ENCODE assay signal across 10 cellular contexts in the genomic region with DNA sequence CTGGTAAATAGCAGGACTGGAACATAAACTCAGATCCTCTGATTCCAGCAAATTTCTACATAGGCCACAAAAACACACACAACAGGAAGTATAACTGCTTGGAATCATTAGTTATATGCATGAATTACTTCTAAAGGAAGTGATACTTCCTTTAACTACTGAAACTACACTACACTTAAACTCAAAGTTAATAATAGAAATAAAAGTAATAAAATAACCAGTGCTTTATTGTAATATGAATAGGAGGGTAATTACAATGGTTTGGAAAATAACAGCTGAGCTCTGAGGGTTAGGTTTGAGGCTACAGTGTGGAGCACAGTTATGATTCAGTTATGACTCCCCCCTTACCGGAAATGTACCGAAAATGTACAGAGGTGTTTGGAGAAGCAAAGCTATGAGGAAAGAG. TPM values are rescaled to one million over a fixed set of nuclear protein-coding genes. Genes with fewer than 3 reads are reported as not detected.
DNase-seq lines count a peak whose midpoint lies in the region; ATAC-seq, FAIRE-seq and TF ChIP-seq lines count a peak whose summit lies in the region.
"Had no signal": no experiment of that assay in that cellular context is flagged by ENCODE, and none has a peak within 500 bp of the region (broad histone marks: within the 10 kb centered on the region; RNA-seq: fewer than 3 reads in every experiment).

No MANE protein-coding gene starts in this region.

- H3K27me3 Mint-ChIP-seq in Caco-2 (ENCODE audit: insufficient read depth, unreplicated experiment), result no peaks in the 10 kb centered on the region
- H3K27me3 Mint-ChIP-seq: activated naive CD8-positive, alpha-beta T cell had no signal

- POLR2A ChIA-PET in endothelial cell of umbilical vein (lab: Charles Lee), result no interaction called here
- POLR2A ChIA-PET in Caco-2 (lab: Charles Lee), result interaction anchor here (1.3 kb wide), 1 partner anchor 19 kb away, joined by 8 read pairs; the partner anchor contains the start of gene POLI

- BruUV-seq in endothelial cell of umbilical vein (replicated peaks; lab: Mats Ljungman, UMichigan) (no TSS peak), Caco-2 (replicated peaks; lab: Mats Ljungman, UMichigan) (no TSS peak)

- H3K36me3 ChIP-seq in endothelial cell of umbilical vein (ENCODE audit: control insufficient read depth in 2 of 2, extremely low read depth in 1 of 2, insufficient read depth in 2 of 2, low read length in 2 of 2) (no peaks in the 10 kb centered on the region), Caco-2 (ENCODE audit: control insufficient read depth, insufficient read depth, low read length) (no peaks in the 10 kb centered on the region)

- peaks cover 11% of the 10 kb centered on the region for H3K4me1 Mint-ChIP-seq in Caco-2 (ENCODE audit: low read depth, unreplicated experiment)

- no peak overlapping the region for H3K9ac ChIP-seq in endothelial cell of umbilical vein (replicated peaks; ENCODE audit: extremely low read depth, insufficient read depth, low read length)

- no peaks in the 10 kb centered on the region for H3K36me3 Mint-ChIP-seq in Caco-2 (ENCODE audit: insufficient read depth, unreplicated experiment)
- H3K36me3 Mint-ChIP-seq: activated naive CD8-positive, alpha-beta T cell had no signal

- H3K27me3 ChIP-seq in endothelial cell of umbilical vein (ENCODE audit: control insufficient read depth in 2 of 2, insufficient read depth in 2 of 2, low read length in 2 of 2) (no peaks in the 10 kb centered on the region), Caco-2 (replicated peaks; ENCODE audit: control insufficient read depth, insufficient read depth, low read length) (no peaks in the 10 kb centered on the region)

- H3K4me1 ChIP-seq in endothelial cell of umbilical vein (ENCODE audit: control insufficient read depth, extremely low read depth, insufficient read depth, low read length), result peaks cover 20% of the 10 kb centered on the region
- peaks cover 26% of the 10 kb centered on the region for H3K4me1 ChIP-seq in Caco-2

- in situ Hi-C loops in GM13976 (cut with MboI; ENCODE audit: low sequenced_read_pairs, unreplicated experiment), result no loop called here

- TF ChIP-seq CTCF in GM13976 (IDR thresholded peaks at IDR 0.05; ENCODE audit: borderline replicate concordance, control extremely low read depth, extremely low read depth, insufficient read depth, missing control alignments) (no peak), endothelial cell of umbilical vein (IDR thresholded peaks at IDR 0.05; ENCODE audit: extremely low read depth in 1 of 2, insufficient read depth in 1 of 2, low read depth in 1 of 2, low read length in 2 of 2) (no peak), Caco-2 (IDR thresholded peaks at IDR 0.05; ENCODE audit: insufficient read depth in 1 of 2, low read depth in 1 of 2, low read length in 1 of 2, severe bottlenecking in 1 of 2, unreplicated experiment in 1 of 2) (no peak)

- no peak overlapping the region for H3K4me3 Mint-ChIP-seq in Caco-2 (ENCODE audit: unreplicated experiment)
- H3K4me3 Mint-ChIP-seq: activated naive CD8-positive, alpha-beta T cell had no signal

- DNase-seq in GM13976 (ENCODE audit: low spot score) (peak; percentile 28), endothelial cell of umbilical vein (ENCODE audit: low read depth, low spot score) (peak; percentile 57), sciatic nerve (ENCODE audit: low spot score) (no peak), Caco-2 (no peak), OCI-M2 (lab: John Stamatoyannopoulos, UW; ENCODE audit: unreplicated experiment) (no peak)
- no peak for DNase-seq in activated effector memory CD4-positive, alpha-beta T cell treated with Interleukin-2 at 50 U/mL for 16 hours
- DNase-seq: stimulated activated CD4-positive, alpha-beta T cell treated with anti-CD3 and anti-CD28 coated beads, Interleukin-4, amount 100 ng/mL, for 4 hours had no signal

- H3K9me1 ChIP-seq in endothelial cell of umbilical vein (replicated peaks; ENCODE audit: control insufficient read depth, extremely low read depth, insufficient read depth, low read length), result no peaks in the 10 kb centered on the region

- H3K4me3 ChIP-seq in endothelial cell of umbilical vein (replicated peaks in 1 of 3; ENCODE audit: insufficient read depth in 1 of 3, low read depth in 1 of 3, low read length in 3 of 3) (no peak overlapping the region), Caco-2 (ENCODE audit: low read depth, low read length) (no peak overlapping the region)

- ATAC-seq in GM21360 (IDR thresholded peaks at IDR 0.05; ENCODE audit: unreplicated experiment), result peak; percentile 88
- peak; percentile 84 for ATAC-seq in HG03342 (IDR thresholded peaks at IDR 0.05; ENCODE audit: unreplicated experiment)
- ATAC-seq in sciatic nerve, result no peak

- peak overlapping the region; percentile 31 for H3K4me2 ChIP-seq in endothelial cell of umbilical vein (ENCODE audit: insufficient read depth, low read length)

- H3K27ac ChIP-seq in endothelial cell of umbilical vein (ENCODE audit: insufficient read depth, low read depth, low read length), result peak overlapping the region; percentile 41

- H4K20me1 ChIP-seq in endothelial cell of umbilical vein (replicated peaks; ENCODE audit: control insufficient read depth, extremely low read depth, insufficient read depth, low read length), result no peaks in the 10 kb centered on the region

- no peaks in the 10 kb centered on the region for H3K9me3 ChIP-seq in endothelial cell of umbilical vein (replicated peaks; ENCODE audit: control insufficient read depth, insufficient read depth, low read length)
- no peaks in the 10 kb centered on the region for H3K9me3 ChIP-seq in Caco-2

- H3K27ac Mint-ChIP-seq in Caco-2 (ENCODE audit: unreplicated experiment), result no peak overlapping the region
- H3K27ac Mint-ChIP-seq: activated naive CD8-positive, alpha-beta T cell had no signal

- dilution Hi-C loops in endothelial cell of umbilical vein (cut with MboI; ENCODE audit: extremely low pct_ligation_motif_present, low sequenced_read_pairs), result no loop called here

- CTCF ChIA-PET in endothelial cell of umbilical vein (lab: Charles Lee) (interaction anchor here (0.8 to 1.9 kb wide), 6 partner anchors 10 to 131 kb away, joined by 3 to 14 read pairs (median 4); no protein-coding TSS in a partner anchor), Caco-2 (lab: Charles Lee) (no interaction called here)

- no peak for TF ChIP-seq POLR2A in endothelial cell of umbilical vein (IDR thresholded peaks at IDR 0.05; ENCODE audit: low read depth, low read length)

- peak; percentile 74 for FAIRE-seq in endothelial cell of umbilical vein (lab: Jason Lieb, UNC)

- peak overlapping the region; percentile 74 for H2AFZ ChIP-seq in endothelial cell of umbilical vein (ENCODE audit: low read depth, low read length)

- intact Hi-C loops in endothelial cell of umbilical vein (cut with micrococcal nuclease), result loop anchor here (1.0 to 2.0 kb wide), 3 partner anchors 12 to 27 kb away; partner anchors contain the start of genes MBD2 and POLI
- intact Hi-C loops in sciatic nerve (cut with DNase I), result no loop called here
- intact Hi-C loops in Caco-2 (cut with micrococcal nuclease; ENCODE audit: unreplicated experiment), result no loop called here

- no peaks in the 10 kb centered on the region for H3K79me2 ChIP-seq in endothelial cell of umbilical vein (ENCODE audit: control insufficient read depth, insufficient read depth, low read length)

- no peaks in the 10 kb centered on the region for H3K9me3 Mint-ChIP-seq in Caco-2 (ENCODE audit: unreplicated experiment)

TF ChIP-seq in endothelial cell of umbilical vein, 7 proteins besides CTCF, POLR2A, EP300 and RAD21:
- peak; percentile 42 for TF ChIP-seq JUN (IDR thresholded peaks at IDR 0.05; ENCODE audit: borderline replicate concordance, insufficient read depth, insufficient read length, low read depth)
- no peak for TF ChIP-seq POLR2AphosphoS5 (IDR thresholded peaks at IDR 0.05; ENCODE audit: insufficient read depth, low read depth, low read length)
- TF ChIP-seq EZH2 (IDR thresholded peaks at IDR 0.05; ENCODE audit: borderline replicate concordance, low read depth, low read length, severe bottlenecking), result no peak
- peak; percentile 74 for TF ChIP-seq FOS (IDR thresholded peaks at IDR 0.05; ENCODE audit: borderline replicate concordance, insufficient read depth, low read length)
- TF ChIP-seq MYC (IDR thresholded peaks at IDR 0.05; ENCODE audit: low read depth, low read length), result no peak
- TF ChIP-seq, protein P1, sequence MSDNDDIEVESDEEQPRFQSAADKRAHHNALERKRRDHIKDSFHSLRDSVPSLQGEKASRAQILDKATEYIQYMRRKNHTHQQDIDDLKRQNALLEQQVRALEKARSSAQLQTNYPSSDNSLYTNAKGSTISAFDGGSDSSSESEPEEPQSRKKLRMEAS (IDR thresholded peaks at IDR 0.05; ENCODE audit: insufficient read depth, insufficient read length), result no peak

RNA-seq across cellular contexts. Expression of gene POLI, which starts 18.5 kb away (rescaled TPM):
- 16.8 and 19.6 TPM in 2 replicates for total RNA-seq in endothelial cell of umbilical vein
- 10.4 and 10.9 TPM in 2 replicates for polyA plus RNA-seq in endothelial cell of umbilical vein
- 6.0 and 8.5 TPM in 2 replicates for polyA plus RNA-seq in endothelial cell of umbilical vein (2011; cell fraction: cytosol; rRNA removed)
- polyA plus RNA-seq in endothelial cell of umbilical vein (2011; cell fraction: nucleus; rRNA removed), result 64.1 and 79.0 TPM in 2 replicates
- polyA plus RNA-seq in endothelial cell of umbilical vein (2012), result 13.1 and 15.1 TPM in 2 replicates
- polyA minus RNA-seq in endothelial cell of umbilical vein, result 13.5 and 16.3 TPM in 2 replicates
- 2.8 TPM for polyA minus RNA-seq in endothelial cell of umbilical vein (2011; cell fraction: cytosol; rRNA and poly(A)+ RNA removed)
- 22.8 and 32.6 TPM in 2 replicates for polyA minus RNA-seq in endothelial cell of umbilical vein (2011; cell fraction: nucleus; rRNA and poly(A)+ RNA removed)
- total RNA-seq in sciatic nerve, result 58.3 TPM
- total RNA-seq in Caco-2 (2022), result 16.2 and 17.1 TPM in 2 replicates

RNA-seq across cellular contexts. Expression of gene MBD2, which starts 26.4 kb away (rescaled TPM):
- 105 and 110 TPM in 2 replicates for total RNA-seq in endothelial cell of umbilical vein
- polyA plus RNA-seq in endothelial cell of umbilical vein, result 38.4 and 86.8 TPM in 2 replicates
- polyA plus RNA-seq in endothelial cell of umbilical vein (2011; cell fraction: cytosol; rRNA removed), result 35.0 and 38.1 TPM in 2 replicates
- 37.2 and 40.5 TPM in 2 replicates for polyA plus RNA-seq in endothelial cell of umbilical vein (2011; cell fraction: nucleus; rRNA removed)
- polyA plus RNA-seq in endothelial cell of umbilical vein (2012), result 33.8 and 39.3 TPM in 2 replicates
- polyA minus RNA-seq in endothelial cell of umbilical vein, result 35.4 and 38.3 TPM in 2 replicates
- polyA minus RNA-seq in endothelial cell of umbilical vein (2011; cell fraction: cytosol; rRNA and poly(A)+ RNA removed), result 54.4 TPM
- polyA minus RNA-seq in endothelial cell of umbilical vein (2011; cell fraction: nucleus; rRNA and poly(A)+ RNA removed), result 27.7 and 39.6 TPM in 2 replicates
- 86.8 TPM for total RNA-seq in sciatic nerve
- total RNA-seq in Caco-2 (2022), result 19.9 and 23.2 TPM in 2 replicates

Comparison
In these comparisons a context has a peak if more than half of its experiments do, and no peak if none do; other contexts are left out.
1. DNase-seq: peak in GM13976 (single experiment) and endothelial cell of umbilical vein (single experiment); none in activated effector memory CD4-positive, alpha-beta T cell treated with Interleukin-2 at 50 U/mL for 16 hours (single experiment), sciatic nerve (single experiment), Caco-2 (0 of 2) and OCI-M2 (single experiment).